ENCODE assay signal across 20 cellular contexts in genomic region chr5:142994242-142994641, GRCh38.
DNase-seq lines count a peak whose midpoint lies in the region; ATAC-seq and TF ChIP-seq lines count a peak whose summit lies in the region.
"Had no signal": no experiment of that assay in that cellular context is flagged by ENCODE, and none has a peak within 500 bp of the region (broad histone marks: within the 10 kb centered on the region; RNA-seq: fewer than 3 reads in every experiment).

No MANE protein-coding gene starts in this region.

- H3K27me3 ChIP-seq in CD8-positive, alpha-beta T cell (ENCODE audit: insufficient read depth, low read length), result no peaks in the 10 kb centered on the region
- H3K27me3 ChIP-seq in neural progenitor cell, result no peaks in the 10 kb centered on the region

- H3F3A ChIP-seq in neural progenitor cell (ENCODE audit: low read depth), result no peaks in the 10 kb centered on the region

- H3K9ac ChIP-seq in neural progenitor cell, result no peak overlapping the region
- H3K9ac ChIP-seq: SK-N-SH had no signal

- H3K27ac ChIP-seq in CD8-positive, alpha-beta T cell (ENCODE audit: low read depth, low read length), result no peak overlapping the region
- H3K27ac ChIP-seq in neural progenitor cell, result no peak overlapping the region
- H3K27ac ChIP-seq: C4-2B had no signal

- no peaks in the 10 kb centered on the region for H3K79me2 ChIP-seq in neural progenitor cell (ENCODE audit: low read depth)

- H3K4me3 ChIP-seq in CD8-positive, alpha-beta T cell (ENCODE audit: low read depth, low read length), result no peak overlapping the region
- H3K4me3 ChIP-seq in neural progenitor cell, result no peak overlapping the region

- ATAC-seq in CD8-positive, alpha-beta T cell, result no peak
- ATAC-seq in stimulated activated effector memory CD8-positive, alpha-beta T cell treated with anti-CD3 and anti-CD28 coated beads, Interleukin-12 subunit alpha, Interleukin-12 subunit beta, amount 100 ng/mL, for 72 hours, result no peak
- no peak for ATAC-seq in HG02970 (IDR thresholded peaks at IDR 0.05; ENCODE audit: low FRiP score, unreplicated experiment)

- CTCF ChIA-PET in CD8-positive, alpha-beta T cell (lab: Charles Lee), result no interaction called here

- no peak overlapping the region for H2AFZ ChIP-seq in neural progenitor cell (replicated peaks)

- no peaks in the 10 kb centered on the region for H3K27me3 Mint-ChIP-seq in CD8-positive, alpha-beta T cell (ENCODE audit: low read depth)
- no peaks in the 10 kb centered on the region for H3K27me3 Mint-ChIP-seq in IgD-negative memory B cell
- peaks cover 1% of the 10 kb centered on the region for H3K27me3 Mint-ChIP-seq in endothelial cell (ENCODE audit: unreplicated experiment)
- H3K27me3 Mint-ChIP-seq in neural progenitor cell (ENCODE audit: insufficient read depth, low read depth), result no peaks in the 10 kb centered on the region

- H3K36me3 Mint-ChIP-seq in CD8-positive, alpha-beta T cell, result peaks cover 41% of the 10 kb centered on the region
- H3K36me3 Mint-ChIP-seq in IgD-negative memory B cell (peaks cover 10% of the 10 kb centered on the region), endothelial cell (ENCODE audit: low read depth, unreplicated experiment) (peaks cover 25% of the 10 kb centered on the region), neural progenitor cell (peaks cover 5% of the 10 kb centered on the region)
- H3K36me3 Mint-ChIP-seq in stimulated activated effector memory CD8-positive, alpha-beta T cell treated with anti-CD3 and anti-CD28 coated beads, Interleukin-12 subunit alpha, Interleukin-12 subunit beta, amount 100 ng/mL, for 72 hours, result peaks cover 9% of the 10 kb centered on the region

- H3K9me3 ChIP-seq in CD8-positive, alpha-beta T cell (ENCODE audit: low read length), result no peaks in the 10 kb centered on the region
- H3K9me3 ChIP-seq in neural progenitor cell (ENCODE audit: low read depth), result no peaks in the 10 kb centered on the region
- H3K9me3 ChIP-seq: SK-N-SH had no signal

- POLR2A ChIA-PET in CD8-positive, alpha-beta T cell (lab: Charles Lee), result interaction anchor here (1.0 kb wide), 1 partner anchor 34 kb away, joined by 3 read pairs; no protein-coding TSS in a partner anchor

- H3K27ac Mint-ChIP-seq in CD8-positive, alpha-beta T cell, result peak overlapping the region; percentile 11
- peak overlapping the region in 2 of 3 donors; percentile 32 to 33 for H3K27ac Mint-ChIP-seq in IgD-negative memory B cell
- H3K27ac Mint-ChIP-seq in endothelial cell (ENCODE audit: unreplicated experiment), result no peak overlapping the region
- peak overlapping the region; percentile 0 for H3K27ac Mint-ChIP-seq in stimulated activated effector memory CD8-positive, alpha-beta T cell treated with anti-CD3 and anti-CD28 coated beads, Interleukin-12 subunit alpha, Interleukin-12 subunit beta, amount 100 ng/mL, for 72 hours
- H3K27ac Mint-ChIP-seq in neural progenitor cell, result no peak overlapping the region
- H3K27ac Mint-ChIP-seq: H9 had no signal

- H3K4me3 Mint-ChIP-seq in CD8-positive, alpha-beta T cell, result no peak overlapping the region
- H3K4me3 Mint-ChIP-seq in IgD-negative memory B cell (no peak overlapping the region), endothelial cell (ENCODE audit: unreplicated experiment) (peak overlapping the region; percentile 2), neural progenitor cell (no peak overlapping the region)
- H3K4me3 Mint-ChIP-seq in stimulated activated effector memory CD8-positive, alpha-beta T cell treated with anti-CD3 and anti-CD28 coated beads, Interleukin-12 subunit alpha, Interleukin-12 subunit beta, amount 100 ng/mL, for 72 hours, result no peak overlapping the region
- H3K4me3 Mint-ChIP-seq: H9 had no signal

- H4K20me1 ChIP-seq in neural progenitor cell (ENCODE audit: low read depth), result no peaks in the 10 kb centered on the region

- peaks cover 8% of the 10 kb centered on the region for H3K4me1 ChIP-seq in CD8-positive, alpha-beta T cell (ENCODE audit: insufficient read depth, low read length)
- H3K4me1 ChIP-seq in neural progenitor cell, result peaks cover 8% of the 10 kb centered on the region

- H3K4me2 ChIP-seq in neural progenitor cell, result no peak overlapping the region
- H3K4me2 ChIP-seq: SK-N-SH had no signal

- H3K4me1 Mint-ChIP-seq in CD8-positive, alpha-beta T cell (ENCODE audit: low read depth), result peaks cover 39% of the 10 kb centered on the region
- peaks cover 12 to 16% (median 16%) of the 10 kb centered on the region in 3 donors for H3K4me1 Mint-ChIP-seq in IgD-negative memory B cell
- H3K4me1 Mint-ChIP-seq in endothelial cell (ENCODE audit: unreplicated experiment), result peaks cover 6% of the 10 kb centered on the region
- peaks cover 66% of the 10 kb centered on the region for H3K4me1 Mint-ChIP-seq in stimulated activated effector memory CD8-positive, alpha-beta T cell treated with anti-CD3 and anti-CD28 coated beads, Interleukin-12 subunit alpha, Interleukin-12 subunit beta, amount 100 ng/mL, for 72 hours
- H3K4me1 Mint-ChIP-seq in neural progenitor cell, result peaks cover 7% of the 10 kb centered on the region

- no peak for DNase-seq in CD8-positive, alpha-beta T cell
- DNase-seq in endothelial cell (ENCODE audit: low spot score), result no peak
- DNase-seq in stimulated activated effector memory CD8-positive, alpha-beta T cell treated with anti-CD3 and anti-CD28 coated beads, Interleukin-12 subunit alpha, Interleukin-12 subunit beta, amount 100 ng/mL, for 72 hours (ENCODE audit: low spot score in 2 of 2), result no peak
- DNase-seq in neural progenitor cell (ENCODE audit: low spot score), result no peak
- DNase-seq in AG08396 (ENCODE audit: low spot score), result no peak
- DNase-seq: ACHN, AML-193, DMS153, GDM1, H9, NCI-H1105, NCI-H1694, NCI-H2107, NCI-H510A, NCI-H774, SHP77 treated with DMSO at 0.1 percent for 48 hours, SK-N-SH had no signal

- intact Hi-C loops in CD8-positive, alpha-beta T cell (cut with DNase I, micrococcal nuclease), result no loop called here

- TF ChIP-seq CTCF in CD8-positive, alpha-beta T cell (IDR thresholded peaks at IDR 0.05), result no peak
- TF ChIP-seq CTCF in endothelial cell (IDR thresholded peaks at IDR 0.05; ENCODE audit: unreplicated experiment) (no peak), neural progenitor cell (IDR thresholded peaks at IDR 0.05) (no peak)

- H3K9me3 Mint-ChIP-seq in CD8-positive, alpha-beta T cell, result peaks cover 4% of the 10 kb centered on the region
- H3K9me3 Mint-ChIP-seq in IgD-negative memory B cell (peaks cover 0 to 2% (median 0%) of the 10 kb centered on the region in 3 donors), endothelial cell (ENCODE audit: unreplicated experiment) (no peaks in the 10 kb centered on the region), neural progenitor cell (peaks cover 16% of the 10 kb centered on the region)
- peaks cover 4% of the 10 kb centered on the region for H3K9me3 Mint-ChIP-seq in stimulated activated effector memory CD8-positive, alpha-beta T cell treated with anti-CD3 and anti-CD28 coated beads, Interleukin-12 subunit alpha, Interleukin-12 subunit beta, amount 100 ng/mL, for 72 hours

- no peaks in the 10 kb centered on the region for H3K36me3 ChIP-seq in CD8-positive, alpha-beta T cell (ENCODE audit: insufficient read depth, low read length)
- H3K36me3 ChIP-seq in neural progenitor cell, result no peaks in the 10 kb centered on the region

Comparison
In these comparisons a context has a peak if more than half of its experiments do, and no peak if none do; other contexts are left out.
1. H3K27ac Mint-ChIP-seq: peak in CD8-positive, alpha-beta T cell (single experiment), IgD-negative memory B cell (2 of 3) and stimulated activated effector memory CD8-positive, alpha-beta T cell treated with anti-CD3 and anti-CD28 coated beads, Interleukin-12 subunit alpha, Interleukin-12 subunit beta, amount 100 ng/mL, for 72 hours (single experiment); none in endothelial cell (single experiment) and neural progenitor cell (single experiment).